ENCODE assay signal across 16 cellular contexts in genomic region chr13:65834897-65835296, GRCh38.
A peak's percentile ranks its signal among the peaks of the same experiment; 100 is the strongest.
DNase-seq lines count a peak whose midpoint lies in the region; FAIRE-seq and TF ChIP-seq lines count a peak whose summit lies in the region.
"Had no signal": no experiment of that assay in that cellular context is flagged by ENCODE, and none has a peak within 500 bp of the region (broad histone marks: within the 10 kb centered on the region; RNA-seq: fewer than 3 reads in every experiment).

No MANE protein-coding gene starts in this region.

- no peak overlapping the region for H3K27ac Mint-ChIP-seq in mesothelial cell of epicardium
- H3K27ac Mint-ChIP-seq: B cell; CD8-positive, alpha-beta T cell had no signal

- H3K36me3 Mint-ChIP-seq in mesothelial cell of epicardium: no peaks in the 10 kb centered on the region
- H3K36me3 Mint-ChIP-seq: CD8-positive, alpha-beta T cell had no signal

- peaks cover 2% of the 10 kb centered on the region for H3K4me1 Mint-ChIP-seq in mesothelial cell of epicardium
- H3K4me1 Mint-ChIP-seq: B cell had no signal

- no peaks in the 10 kb centered on the region for H3K9me3 Mint-ChIP-seq in mesothelial cell of epicardium

- FAIRE-seq in RCC 7860 (lab: Jason Lieb, UNC): no peak
- FAIRE-seq: GM12891, GM18507, H1, K562 had no signal

- H3K4me3 Mint-ChIP-seq in mesothelial cell of epicardium: no peak overlapping the region
- H3K4me3 Mint-ChIP-seq: B cell; CD8-positive, alpha-beta T cell had no signal

- H3K27me3 Mint-ChIP-seq in mesothelial cell of epicardium (ENCODE audit: low read depth): no peaks in the 10 kb centered on the region
- H3K27me3 Mint-ChIP-seq: B cell had no signal

- TF ChIP-seq CTCF in mesothelial cell of epicardium (IDR thresholded peaks at IDR 0.05; ENCODE audit: unreplicated experiment): no peak

- DNase-seq in NCI-H69 (lab: John Stamatoyannopoulos, UW): peak; percentile 31
- peak; percentile 28 for DNase-seq in amniotic epithelial cell (ENCODE audit: low read depth)
- DNase-seq in fibroblast of peridontal ligament (ENCODE audit: extremely low read depth): peak; percentile 44
- no peak for DNase-seq in mesothelial cell of epicardium (ENCODE audit: low spot score in 2 of 2, unreplicated experiment in 2 of 2)
- no peak for DNase-seq in RCC 7860 (ENCODE audit: low spot score)
- DNase-seq in activated CD4-positive, alpha-beta T cell treated with anti-CD3 and anti-CD28 coated beads for 48 hours: no peak
- no peak for DNase-seq in H4 (ENCODE audit: low spot score)
- DNase-seq: Calu3; CD8-positive, alpha-beta T cell; DND-41; EL had no signal

Comparison
In these comparisons a context has a peak if more than half of its experiments do, and no peak if none do; other contexts are left out.
1. DNase-seq: peak in NCI-H69 (single experiment), amniotic epithelial cell (single experiment) and fibroblast of peridontal ligament (single experiment); none in mesothelial cell of epicardium (0 of 2), RCC 7860 (single experiment), activated CD4-positive, alpha-beta T cell treated with anti-CD3 and anti-CD28 coated beads for 48 hours (single experiment) and H4 (single experiment).